Comparison of ENCODE assay signal across 1 cellular context in genomic region chr5:140785905-140786686, GRCh38.
TF ChIP-seq lines count a peak whose summit lies in the region.

TSS of gene PCDHA1 (plus strand) at chr5:140786140.

TF ChIP-seq in GM23338, 12 proteins besides CTCF, POLR2A, EP300 and RAD21 (continued from another document):
- TF ChIP-seq, protein P1, sequence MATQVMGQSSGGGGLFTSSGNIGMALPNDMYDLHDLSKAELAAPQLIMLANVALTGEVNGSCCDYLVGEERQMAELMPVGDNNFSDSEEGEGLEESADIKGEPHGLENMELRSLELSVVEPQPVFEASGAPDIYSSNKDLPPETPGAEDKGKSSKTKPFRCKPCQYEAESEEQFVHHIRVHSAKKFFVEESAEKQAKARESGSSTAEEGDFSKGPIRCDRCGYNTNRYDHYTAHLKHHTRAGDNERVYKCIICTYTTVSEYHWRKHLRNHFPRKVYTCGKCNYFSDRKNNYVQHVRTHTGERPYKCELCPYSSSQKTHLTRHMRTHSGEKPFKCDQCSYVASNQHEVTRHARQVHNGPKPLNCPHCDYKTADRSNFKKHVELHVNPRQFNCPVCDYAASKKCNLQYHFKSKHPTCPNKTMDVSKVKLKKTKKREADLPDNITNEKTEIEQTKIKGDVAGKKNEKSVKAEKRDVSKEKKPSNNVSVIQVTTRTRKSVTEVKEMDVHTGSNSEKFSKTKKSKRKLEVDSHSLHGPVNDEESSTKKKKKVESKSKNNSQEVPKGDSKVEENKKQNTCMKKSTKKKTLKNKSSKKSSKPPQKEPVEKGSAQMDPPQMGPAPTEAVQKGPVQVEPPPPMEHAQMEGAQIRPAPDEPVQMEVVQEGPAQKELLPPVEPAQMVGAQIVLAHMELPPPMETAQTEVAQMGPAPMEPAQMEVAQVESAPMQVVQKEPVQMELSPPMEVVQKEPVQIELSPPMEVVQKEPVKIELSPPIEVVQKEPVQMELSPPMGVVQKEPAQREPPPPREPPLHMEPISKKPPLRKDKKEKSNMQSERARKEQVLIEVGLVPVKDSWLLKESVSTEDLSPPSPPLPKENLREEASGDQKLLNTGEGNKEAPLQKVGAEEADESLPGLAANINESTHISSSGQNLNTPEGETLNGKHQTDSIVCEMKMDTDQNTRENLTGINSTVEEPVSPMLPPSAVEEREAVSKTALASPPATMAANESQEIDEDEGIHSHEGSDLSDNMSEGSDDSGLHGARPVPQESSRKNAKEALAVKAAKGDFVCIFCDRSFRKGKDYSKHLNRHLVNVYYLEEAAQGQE (IDR thresholded peaks at IDR 0.05; ENCODE audit: unreplicated experiment): no peak
- TF ChIP-seq POLR2AphosphoS5 (IDR thresholded peaks at IDR 0.05; ENCODE audit: low read depth) (no peak), ETS1 (IDR thresholded peaks at IDR 0.05) (no peak), STAT1 (IDR thresholded peaks at IDR 0.05; ENCODE audit: unreplicated experiment) (no peak), ZNF114 (CRISPR knock-in tag; IDR thresholded peaks at IDR 0.05) (no peak)
